ENCODE assay signal across 8 cellular contexts in genomic region chr4:83012631-83013419, GRCh38. TPM values are rescaled to one million over a fixed set of nuclear protein-coding genes. Genes with fewer than 3 reads are reported as not detected.
DNase-seq lines count a peak whose midpoint lies in the region; ATAC-seq and TF ChIP-seq lines count a peak whose summit lies in the region.

No MANE protein-coding gene starts in this region.

- H3K9me3 ChIP-seq in DND-41 (ENCODE audit: insufficient read depth, low read length, severe bottlenecking) (no peaks in the 10 kb centered on the region), Panc1 (ENCODE audit: control insufficient read depth, insufficient read depth, low read depth, low read length) (no peaks in the 10 kb centered on the region)

- CTCF ChIA-PET in Panc1 (lab: Charles Lee): interaction anchor here (1.0 kb wide), 1 partner anchor 22 kb away, joined by 14 read pairs; the partner anchor contains the start of gene COPS4

- peak overlapping the region; percentile 87 to 97 (median 96) for H3K27ac Mint-ChIP-seq in naive B cell
- peak overlapping the region; percentile 100 for H3K27ac Mint-ChIP-seq in stimulated activated memory B cell treated with anti-CD40 and anti-IgM and Interleukin-4, amounts not matched to agents 10 μg/mL and 1 μg/mL and 100 μg/mL, for 72 hours

- peaks cover 47% of the 10 kb centered on the region for H3K79me2 ChIP-seq in DND-41 (ENCODE audit: insufficient read depth, low read length)
- peaks cover 47% of the 10 kb centered on the region for H3K79me2 ChIP-seq in KMS-11 (ENCODE audit: insufficient read depth, low read depth)

- ATAC-seq in DND-41 (ENCODE audit: insufficient read depth, low read depth): peak; percentile 77
- ATAC-seq in GM21737 (IDR thresholded peaks at IDR 0.05; ENCODE audit: unreplicated experiment): peak; percentile 86
- ATAC-seq in Panc1: peak; percentile 93
- peak; percentile 78 to 79 for ATAC-seq in naive B cell (ENCODE audit: low read depth in 2 of 2)
- peak; percentile 96 for ATAC-seq in stimulated activated memory B cell treated with anti-CD40 and anti-IgM and Interleukin-4, amounts not matched to agents 10 μg/mL and 1 μg/mL and 100 μg/mL, for 72 hours

- no peaks in the 10 kb centered on the region for H3K36me3 Mint-ChIP-seq in naive B cell
- no peaks in the 10 kb centered on the region for H3K36me3 Mint-ChIP-seq in stimulated activated memory B cell treated with anti-CD40 and anti-IgM and Interleukin-4, amounts not matched to agents 10 μg/mL and 1 μg/mL and 100 μg/mL, for 72 hours

- H3K27ac ChIP-seq in DND-41 (ENCODE audit: low read length): peak overlapping the region; percentile 85
- peak overlapping the region; percentile 93 for H3K27ac ChIP-seq in KMS-11
- H3K27ac ChIP-seq in Panc1 (ENCODE audit: low read length): peak overlapping the region; percentile 96

- no peaks in the 10 kb centered on the region for H3K27me3 Mint-ChIP-seq in naive B cell
- no peaks in the 10 kb centered on the region for H3K27me3 Mint-ChIP-seq in stimulated activated memory B cell treated with anti-CD40 and anti-IgM and Interleukin-4, amounts not matched to agents 10 μg/mL and 1 μg/mL and 100 μg/mL, for 72 hours

- DNase-seq in DND-41 (peak; percentile 97), Panc1 (ENCODE audit: low read depth, low spot score) (peak; percentile 91), activated T-helper 1 cell treated with Interleukin-2 at 50 U/mL for 16 hours (ENCODE audit: low read depth) (peak; percentile 96), fibroblast of gingiva (ENCODE audit: low read depth) (peak; percentile 98), naive B cell (peak; percentile 97)

- H3K4me3 Mint-ChIP-seq in naive B cell: peak overlapping the region; percentile 93 to 99 (median 96)
- peak overlapping the region; percentile 93 for H3K4me3 Mint-ChIP-seq in stimulated activated memory B cell treated with anti-CD40 and anti-IgM and Interleukin-4, amounts not matched to agents 10 μg/mL and 1 μg/mL and 100 μg/mL, for 72 hours

- H3K36me3 ChIP-seq in DND-41 (ENCODE audit: insufficient read depth, low read length): no peaks in the 10 kb centered on the region; the same call in 1 of the 2 replicates
- no peaks in the 10 kb centered on the region for H3K36me3 ChIP-seq in KMS-11 (ENCODE audit: insufficient read depth)
- no peaks in the 10 kb centered on the region; the same call in 1 of the 2 replicates for H3K36me3 ChIP-seq in Panc1 (ENCODE audit: control insufficient read depth, insufficient read depth, low read length)

- H3K4me1 ChIP-seq in DND-41 (ENCODE audit: insufficient read depth, low read length) (peaks cover 37% of the 10 kb centered on the region), KMS-11 (ENCODE audit: low read depth, poor library complexity, severe bottlenecking) (peaks cover 28% of the 10 kb centered on the region), Panc1 (ENCODE audit: control insufficient read depth, insufficient read depth, low read length) (peaks cover 9% of the 10 kb centered on the region; the same call in 1 of the 2 replicates)

- TF ChIP-seq CTCF in DND-41 (IDR thresholded peaks at IDR 0.05; ENCODE audit: borderline replicate concordance, extremely low read depth, low read length, poor library complexity, severe bottlenecking) (peak; percentile 55), KMS-11 (conservative IDR thresholded peaks at IDR 0.05; ENCODE audit: low read depth, low read length) (peak; percentile 53), Panc1 (IDR thresholded peaks at IDR 0.05) (peak; percentile 58)

- H3K4me3 ChIP-seq in DND-41 (ENCODE audit: low read depth in 1 of 2, low read length in 2 of 2) (peak overlapping the region; percentile 78 to 85), KMS-11 (IDR thresholded peaks at IDR 0.05; ENCODE audit: insufficient read depth, low read depth, low read length) (peak overlapping the region; percentile 90), Panc1 (ENCODE audit: low read depth in 2 of 2, low read length in 2 of 2) (peak overlapping the region; percentile 76 to 80)

- H3K9ac ChIP-seq in DND-41 (ENCODE audit: low read depth, low read length): peak overlapping the region; percentile 98
- H3K9ac ChIP-seq in KMS-11: peak overlapping the region; percentile 93

- no TSS peak for BruUV-seq in Panc1 (replicated peaks; lab: Mats Ljungman, UMichigan)

- intact Hi-C loops in Panc1 (cut with micrococcal nuclease; ENCODE audit: unreplicated experiment): no loop called here

- H2AFZ ChIP-seq in DND-41 (ENCODE audit: low read depth, low read length) (peak overlapping the region; percentile 70), KMS-11 (ENCODE audit: low read depth) (peak overlapping the region; percentile 76)

- peak overlapping the region; percentile 83 for H3K4me2 ChIP-seq in DND-41 (ENCODE audit: insufficient read depth, low read length)
- peak overlapping the region; percentile 89 for H3K4me2 ChIP-seq in KMS-11

- no peaks in the 10 kb centered on the region for H3K9me3 Mint-ChIP-seq in naive B cell
- no peaks in the 10 kb centered on the region for H3K9me3 Mint-ChIP-seq in stimulated activated memory B cell treated with anti-CD40 and anti-IgM and Interleukin-4, amounts not matched to agents 10 μg/mL and 1 μg/mL and 100 μg/mL, for 72 hours

- POLR2A ChIA-PET in Panc1 (lab: Charles Lee): interaction anchor here (0.9 kb wide), 1 partner anchor 22 kb away, joined by 4 read pairs; the partner anchor contains the start of gene COPS4

- in situ Hi-C loops in Panc1 (cut with HindIII; ENCODE audit: low pct_unique_long_range_greater_than_20kb, low sequenced_read_pairs): no loop called here

- H4K20me1 ChIP-seq in DND-41 (ENCODE audit: insufficient read depth, low read length) (peaks cover 3% of the 10 kb centered on the region; the same call in 1 of the 2 replicates), KMS-11 (ENCODE audit: insufficient read depth) (no peaks in the 10 kb centered on the region)

- H3K27me3 ChIP-seq in DND-41 (ENCODE audit: insufficient read depth, low read length, poor library complexity) (no peaks in the 10 kb centered on the region), KMS-11 (ENCODE audit: insufficient read depth, low read depth) (no peaks in the 10 kb centered on the region), Panc1 (ENCODE audit: control insufficient read depth, insufficient read depth, low read length) (no peaks in the 10 kb centered on the region)

- H3K4me1 Mint-ChIP-seq in naive B cell: peaks cover 38 to 47% (median 40%) of the 10 kb centered on the region in 3 donors
- H3K4me1 Mint-ChIP-seq in stimulated activated memory B cell treated with anti-CD40 and anti-IgM and Interleukin-4, amounts not matched to agents 10 μg/mL and 1 μg/mL and 100 μg/mL, for 72 hours: peaks cover 45% of the 10 kb centered on the region

RNA-seq across cellular contexts. Expression of gene LIN54, which starts 2.2 kb away (rescaled TPM):
- total RNA-seq in Panc1 (2021; ENCODE audit: unreplicated experiment): 14.5 TPM
- polyA plus RNA-seq in Panc1 (2012; ENCODE audit: insufficient read length): 4.3 TPM
- polyA plus RNA-seq in naive B cell (ENCODE audit: low read depth in 6 of 6): 1 to 10 TPM; 3.1 to 8.4 (median 7.8) TPM

RNA-seq across cellular contexts. Expression of gene COPS4, which starts 22.2 kb away (rescaled TPM):
- total RNA-seq in Panc1 (2021; ENCODE audit: unreplicated experiment): 23.7 TPM
- polyA plus RNA-seq in Panc1 (2012; ENCODE audit: insufficient read length): 26.8 TPM
- 10 to 100 TPM; 40.1 to 74.5 (median 49.2) TPM for polyA plus RNA-seq in naive B cell (ENCODE audit: low read depth in 6 of 6)

Comparison
In these comparisons a context has a peak if more than half of its experiments do, and no peak if none do; other contexts are left out.
1. Peak in every context shown above with its lines: DNase-seq, ATAC-seq, H3K4me3 ChIP-seq and H3K27ac ChIP-seq.